1 cellular context compared by ENCODE assay signal in the genomic region with DNA sequence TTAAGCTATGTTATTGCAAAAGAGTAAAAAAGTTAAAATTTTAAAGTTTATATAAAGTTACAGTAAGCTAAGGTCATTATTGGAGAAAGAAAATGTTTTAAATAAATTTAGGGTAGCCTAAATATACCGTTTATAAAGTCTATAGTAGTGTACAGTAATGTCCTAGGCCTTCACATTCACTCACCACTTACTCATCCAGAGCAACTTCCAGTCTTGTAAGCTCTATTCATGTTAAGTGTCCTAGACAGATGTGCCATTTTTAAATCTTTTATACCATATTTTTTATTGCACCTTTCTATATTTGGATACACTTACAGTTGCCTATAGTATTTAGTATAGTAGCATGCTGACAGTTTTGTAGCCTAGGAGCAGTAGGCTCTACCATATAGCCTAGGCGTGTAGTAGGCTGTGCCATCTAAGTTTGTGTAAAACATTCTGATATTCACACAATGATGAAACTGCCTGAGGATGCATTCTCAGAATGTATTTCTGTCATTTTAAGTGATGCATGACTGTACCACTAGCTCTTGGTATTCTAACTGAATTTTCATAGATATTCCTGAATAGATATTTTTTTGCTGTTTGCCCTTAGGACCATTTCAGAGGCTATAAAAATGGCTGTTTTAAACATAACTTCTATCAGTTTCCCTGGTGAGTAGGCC.
TF ChIP-seq lines count a peak whose summit lies in the region.

No MANE protein-coding gene starts in this region.

TF ChIP-seq in SK-N-SH, 30 proteins besides CTCF, POLR2A, EP300 and RAD21 (continued from another document):
- TF ChIP-seq, protein P1, sequence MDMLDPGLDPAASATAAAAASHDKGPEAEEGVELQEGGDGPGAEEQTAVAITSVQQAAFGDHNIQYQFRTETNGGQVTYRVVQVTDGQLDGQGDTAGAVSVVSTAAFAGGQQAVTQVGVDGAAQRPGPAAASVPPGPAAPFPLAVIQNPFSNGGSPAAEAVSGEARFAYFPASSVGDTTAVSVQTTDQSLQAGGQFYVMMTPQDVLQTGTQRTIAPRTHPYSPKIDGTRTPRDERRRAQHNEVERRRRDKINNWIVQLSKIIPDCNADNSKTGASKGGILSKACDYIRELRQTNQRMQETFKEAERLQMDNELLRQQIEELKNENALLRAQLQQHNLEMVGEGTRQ (IDR thresholded peaks at IDR 0.05; ENCODE audit: borderline replicate concordance, low read depth, low read length), result no peak
- TF ChIP-seq GABPA (IDR thresholded peaks at IDR 0.05; ENCODE audit: low read depth) (no peak), FOXM1 (IDR thresholded peaks at IDR 0.05; ENCODE audit: low read depth) (no peak), SIN3A (IDR thresholded peaks at IDR 0.05; ENCODE audit: borderline replicate concordance, low read depth, low read length) (no peak), GATA2 (CRISPR knock-in tag; IDR thresholded peaks at IDR 0.05) (no peak), RXRA (IDR thresholded peaks at IDR 0.05; ENCODE audit: borderline replicate concordance, low read depth) (no peak), SMC3 (IDR thresholded peaks at IDR 0.05; ENCODE audit: low read depth, low read length) (no peak), RCOR1 (IDR thresholded peaks at IDR 0.05; ENCODE audit: low read length) (no peak)
- TF ChIP-seq, protein P2, sequence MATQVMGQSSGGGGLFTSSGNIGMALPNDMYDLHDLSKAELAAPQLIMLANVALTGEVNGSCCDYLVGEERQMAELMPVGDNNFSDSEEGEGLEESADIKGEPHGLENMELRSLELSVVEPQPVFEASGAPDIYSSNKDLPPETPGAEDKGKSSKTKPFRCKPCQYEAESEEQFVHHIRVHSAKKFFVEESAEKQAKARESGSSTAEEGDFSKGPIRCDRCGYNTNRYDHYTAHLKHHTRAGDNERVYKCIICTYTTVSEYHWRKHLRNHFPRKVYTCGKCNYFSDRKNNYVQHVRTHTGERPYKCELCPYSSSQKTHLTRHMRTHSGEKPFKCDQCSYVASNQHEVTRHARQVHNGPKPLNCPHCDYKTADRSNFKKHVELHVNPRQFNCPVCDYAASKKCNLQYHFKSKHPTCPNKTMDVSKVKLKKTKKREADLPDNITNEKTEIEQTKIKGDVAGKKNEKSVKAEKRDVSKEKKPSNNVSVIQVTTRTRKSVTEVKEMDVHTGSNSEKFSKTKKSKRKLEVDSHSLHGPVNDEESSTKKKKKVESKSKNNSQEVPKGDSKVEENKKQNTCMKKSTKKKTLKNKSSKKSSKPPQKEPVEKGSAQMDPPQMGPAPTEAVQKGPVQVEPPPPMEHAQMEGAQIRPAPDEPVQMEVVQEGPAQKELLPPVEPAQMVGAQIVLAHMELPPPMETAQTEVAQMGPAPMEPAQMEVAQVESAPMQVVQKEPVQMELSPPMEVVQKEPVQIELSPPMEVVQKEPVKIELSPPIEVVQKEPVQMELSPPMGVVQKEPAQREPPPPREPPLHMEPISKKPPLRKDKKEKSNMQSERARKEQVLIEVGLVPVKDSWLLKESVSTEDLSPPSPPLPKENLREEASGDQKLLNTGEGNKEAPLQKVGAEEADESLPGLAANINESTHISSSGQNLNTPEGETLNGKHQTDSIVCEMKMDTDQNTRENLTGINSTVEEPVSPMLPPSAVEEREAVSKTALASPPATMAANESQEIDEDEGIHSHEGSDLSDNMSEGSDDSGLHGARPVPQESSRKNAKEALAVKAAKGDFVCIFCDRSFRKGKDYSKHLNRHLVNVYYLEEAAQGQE (IDR thresholded peaks at IDR 0.05; ENCODE audit: low read depth, low read length), result no peak
